8 cellular contexts compared by ENCODE assay signal in genomic region chr13:40589285-40590109, GRCh38.
DNase-seq lines count a peak whose midpoint lies in the region; ATAC-seq and TF ChIP-seq lines count a peak whose summit lies in the region.

No MANE protein-coding gene starts in this region.

- ATAC-seq in GM18858 (IDR thresholded peaks at IDR 0.05; ENCODE audit: unreplicated experiment) (peak; percentile 84), HG03039 (IDR thresholded peaks at IDR 0.05; ENCODE audit: unreplicated experiment) (peak; percentile 93), memory B cell (ENCODE audit: low read depth) (peak; percentile 87)

- TF ChIP-seq POLR2A in vagina (IDR thresholded peaks at IDR 0.05), result no peak

- peaks cover 60% of the 10 kb centered on the region for H3K4me1 ChIP-seq in vagina

- H3K27me3 Mint-ChIP-seq in memory B cell, result no peaks in the 10 kb centered on the region

- intact Hi-C loops in vagina (cut with DNase I), result loop anchor here (5.0 kb wide), 1 partner anchor 78 kb away; the partner anchor contains the start of gene FOXO1

- H3K36me3 ChIP-seq in vagina, result no peaks in the 10 kb centered on the region

- H3K27ac ChIP-seq in vagina, result peak overlapping the region; percentile 22

- no peak for TF ChIP-seq CTCF in vagina (IDR thresholded peaks at IDR 0.05)

- DNase-seq in AG08396 (ENCODE audit: low spot score) (peak; percentile 40), dermis blood vessel endothelial cell (peak; percentile 97), memory B cell (ENCODE audit: low spot score in 2 of 2) (peak; percentile 35 to 39), vagina (ENCODE audit: extremely low spot score in 2 of 2) (no peak), NCI-H2081 treated with DMSO at 0.1 percent for 48 hours (lab: John Stamatoyannopoulos, UW) (no peak)

- no peaks in the 10 kb centered on the region for H3K9me3 ChIP-seq in vagina

- H3K4me3 Mint-ChIP-seq in memory B cell, result peak overlapping the region; percentile 75

- no peaks in the 10 kb centered on the region for H3K27me3 ChIP-seq in vagina

- H3K36me3 Mint-ChIP-seq in memory B cell, result no peaks in the 10 kb centered on the region

- H3K27ac Mint-ChIP-seq in memory B cell, result peak overlapping the region; percentile 75

- peaks cover 77% of the 10 kb centered on the region for H3K4me1 Mint-ChIP-seq in memory B cell

- H3K9me3 Mint-ChIP-seq in memory B cell, result no peaks in the 10 kb centered on the region

- H3K4me3 ChIP-seq in vagina, result no peak overlapping the region

TF ChIP-seq in PFSK-1, 5 proteins besides CTCF, POLR2A, EP300 and RAD21:
- no peak for TF ChIP-seq TAF1 (IDR thresholded peaks at IDR 0.05; ENCODE audit: borderline replicate concordance, insufficient read depth, low read length)
- peak in 1 of 2 experiments; percentile 35; a peak in 1 of 4 replicates for TF ChIP-seq REST (IDR thresholded peaks at IDR 0.05; ENCODE audit: insufficient read depth in 1 of 2, low read depth in 2 of 2, low read length in 2 of 2)
- peak; percentile 71; the same call in 1 of the 2 replicates for TF ChIP-seq SIN3A (IDR thresholded peaks at IDR 0.05; ENCODE audit: borderline replicate concordance, insufficient read depth, low read length)

Comparison
In these comparisons a context has a peak if more than half of its experiments do, and no peak if none do; other contexts are left out.
1. DNase-seq: peak in AG08396 (single experiment), dermis blood vessel endothelial cell (single experiment) and memory B cell (2 of 2); none in vagina (0 of 2) and NCI-H2081 treated with DMSO at 0.1 percent for 48 hours (single experiment).
2. Peak in every context shown above with its lines, with median percentiles within 50 percentile points of each other: ATAC-seq.